17 cellular contexts compared by ENCODE assay signal in the genomic region with DNA sequence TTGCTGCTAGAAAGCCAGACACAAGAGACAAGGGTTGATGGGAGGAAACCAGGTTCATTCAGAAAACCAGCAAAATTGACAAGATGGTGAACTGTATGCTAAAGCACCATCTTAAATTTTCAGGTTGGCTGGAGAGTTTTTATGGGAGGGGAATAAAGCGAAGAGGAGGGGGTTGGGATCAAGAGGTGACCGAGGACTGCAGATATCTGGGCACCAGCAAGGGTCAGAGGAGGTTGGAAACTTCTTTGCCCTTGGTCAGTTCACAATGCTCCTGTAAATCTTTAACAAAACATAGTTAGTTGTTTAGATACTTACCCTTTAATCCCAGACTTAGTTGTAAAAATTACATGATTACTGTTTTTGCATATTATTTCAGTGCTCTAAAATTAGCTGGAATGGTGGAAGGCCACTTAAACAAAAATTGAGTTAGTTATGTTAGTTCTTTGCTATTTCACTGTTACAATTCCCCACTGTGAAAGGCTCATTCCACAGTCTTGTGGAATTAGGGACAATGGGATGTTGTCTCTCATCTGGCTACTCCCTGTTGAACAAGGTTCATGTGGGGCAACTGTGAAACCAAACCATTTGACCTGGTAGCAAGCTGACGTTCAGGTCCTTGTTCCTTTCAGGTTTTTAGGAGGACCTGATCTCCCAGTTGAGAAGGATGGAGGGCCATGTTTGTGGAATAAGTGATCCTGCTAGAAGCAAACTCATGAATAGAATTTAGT. TPM values are rescaled to one million over a fixed set of nuclear protein-coding genes. Genes with fewer than 3 reads are reported as not detected.
DNase-seq lines count a peak whose midpoint lies in the region; ATAC-seq and TF ChIP-seq lines count a peak whose summit lies in the region.
"Had no signal": no experiment of that assay in that cellular context is flagged by ENCODE, and none has a peak within 500 bp of the region (broad histone marks: within the 10 kb centered on the region; RNA-seq: fewer than 3 reads in every experiment).

No MANE protein-coding gene starts in this region.

- in situ Hi-C loops in SK-MEL-5 (cut with HindIII; ENCODE audit: low pct_unique_long_range_greater_than_20kb, low sequenced_read_pairs): no loop called here

- H3K27ac Mint-ChIP-seq in nephron progenitor cell: no peak overlapping the region
- H3K27ac Mint-ChIP-seq: CD4-positive, alpha-beta memory T cell had no signal

- H3K9me3 ChIP-seq in esophagus muscularis mucosa: no peaks in the 10 kb centered on the region
- H3K9me3 ChIP-seq in liver (ENCODE audit: control insufficient read depth in 4 of 4, low read length in 3 of 4): no peaks in the 10 kb centered on the region

- WGBS in esophagus muscularis mucosa: 81% methylated on average over 3 of the region's 3 CpGs
- WGBS in liver: 44% methylated on average over 3 of the region's 3 CpGs

- H3K4me1 Mint-ChIP-seq in nephron progenitor cell: no peaks in the 10 kb centered on the region
- H3K4me1 Mint-ChIP-seq: CD4-positive, alpha-beta memory T cell had no signal

- ATAC-seq in HG02610 (IDR thresholded peaks at IDR 0.05; ENCODE audit: unreplicated experiment): no peak

- TF ChIP-seq POLR2A in esophagus muscularis mucosa (IDR thresholded peaks at IDR 0.05; ENCODE audit: low read depth): no peak

- DNase-seq in SK-MEL-5 (ENCODE audit: low read depth, low spot score) (peak; percentile 30), esophagus muscularis mucosa (ENCODE audit: extremely low spot score) (peak; percentile 37), dedifferentiated amniotic fluid mesenchymal stem cell (ENCODE audit: extremely low spot score) (no peak), nephron progenitor cell (no peak)
- DNase-seq: C1 segment of cervical spinal cord; Calu3; CD4-positive, alpha-beta memory T cell; COR-L47; DMS53; DMS79 treated with DMSO at 0.1 percent for 48 hours; GF-D8; GOT3; H7; HCEC 1CT had no signal

- H3K36me3 ChIP-seq in esophagus muscularis mucosa (no peaks in the 10 kb centered on the region), liver (ENCODE audit: control insufficient read depth in 4 of 4, insufficient read depth in 3 of 4, low read depth in 1 of 4, low read length in 3 of 4) (no peaks in the 10 kb centered on the region)

- H3K4me3 ChIP-seq in esophagus muscularis mucosa (no peak overlapping the region), liver (ENCODE audit: low read depth in 1 of 3, low read length in 3 of 3) (no peak overlapping the region)

- H3K9me3 Mint-ChIP-seq in nephron progenitor cell: peaks cover 4% of the 10 kb centered on the region

- intact Hi-C loops in esophagus muscularis mucosa (cut with DNase I): no loop called here

- no peak for TF ChIP-seq EP300 in esophagus muscularis mucosa (IDR thresholded peaks at IDR 0.05)

- H3K4me1 ChIP-seq in esophagus muscularis mucosa: no peaks in the 10 kb centered on the region
- no peaks in the 10 kb centered on the region for H3K4me1 ChIP-seq in liver (ENCODE audit: control insufficient read depth in 4 of 4, insufficient read depth in 4 of 4, low read length in 3 of 4)

- no peak overlapping the region for H3K27ac ChIP-seq in esophagus muscularis mucosa (replicated peaks in 1 of 4)
- no peak overlapping the region for H3K27ac ChIP-seq in liver (ENCODE audit: low read depth in 1 of 2, low read length in 2 of 2)

- no peak for TF ChIP-seq RAD21 in liver (IDR thresholded peaks at IDR 0.05)

- H3K9ac ChIP-seq in liver (ENCODE audit: low read depth in 1 of 2, low read length in 2 of 2): no peak overlapping the region

- no peak for TF ChIP-seq CTCF in esophagus muscularis mucosa (IDR thresholded peaks at IDR 0.05)
- no peak for TF ChIP-seq CTCF in liver (IDR thresholded peaks at IDR 0.05; ENCODE audit: low read depth, low read length, missing input control)
- TF ChIP-seq CTCF in nephron progenitor cell (IDR thresholded peaks at IDR 0.05): no peak

- peaks cover 5% of the 10 kb centered on the region for H3K27me3 Mint-ChIP-seq in nephron progenitor cell (ENCODE audit: low read depth, poor library complexity)

- H3K36me3 Mint-ChIP-seq in nephron progenitor cell (ENCODE audit: low read depth): no peaks in the 10 kb centered on the region
- H3K36me3 Mint-ChIP-seq: CD4-positive, alpha-beta memory T cell had no signal

- H3K27me3 ChIP-seq in esophagus muscularis mucosa (peaks cover 0 to 9% (median 0%) of the 10 kb centered on the region in 4 donors), liver (ENCODE audit: control insufficient read depth in 4 of 4, insufficient read depth in 4 of 4, low read length in 3 of 4) (no peaks in the 10 kb centered on the region)

- H3K4me3 Mint-ChIP-seq in nephron progenitor cell: no peak overlapping the region

TF ChIP-seq in liver, 16 proteins besides CTCF, POLR2A, EP300 and RAD21:
- TF ChIP-seq ATF3 (IDR thresholded peaks at IDR 0.05) (no peak), MAX (IDR thresholded peaks at IDR 0.05) (no peak), HNF4G (IDR thresholded peaks at IDR 0.05) (no peak), FOXA2 (IDR thresholded peaks at IDR 0.05) (no peak), RXRA (IDR thresholded peaks at IDR 0.05) (peak in 1 of 2 donors; percentile 38), EGR1 (IDR thresholded peaks at IDR 0.05; ENCODE audit: low read depth in 2 of 2) (no peak), GABPA (IDR thresholded peaks at IDR 0.05 in 1 of 2, conservative IDR thresholded peaks at IDR 0.05 in 1 of 2) (no peak), NR2F2 (IDR thresholded peaks at IDR 0.05) (no peak), YY1 (IDR thresholded peaks at IDR 0.05) (no peak), HNF4A (conservative IDR thresholded peaks at IDR 0.05) (peak; percentile 10 to 54), JUND (IDR thresholded peaks at IDR 0.05) (no peak), SP1 (IDR thresholded peaks at IDR 0.05) (no peak), ZBTB33 (IDR thresholded peaks at IDR 0.05) (no peak), FOXA1 (IDR thresholded peaks at IDR 0.05) (no peak), TAF1 (conservative IDR thresholded peaks at IDR 0.05) (no peak)
- TF ChIP-seq, protein P1, sequence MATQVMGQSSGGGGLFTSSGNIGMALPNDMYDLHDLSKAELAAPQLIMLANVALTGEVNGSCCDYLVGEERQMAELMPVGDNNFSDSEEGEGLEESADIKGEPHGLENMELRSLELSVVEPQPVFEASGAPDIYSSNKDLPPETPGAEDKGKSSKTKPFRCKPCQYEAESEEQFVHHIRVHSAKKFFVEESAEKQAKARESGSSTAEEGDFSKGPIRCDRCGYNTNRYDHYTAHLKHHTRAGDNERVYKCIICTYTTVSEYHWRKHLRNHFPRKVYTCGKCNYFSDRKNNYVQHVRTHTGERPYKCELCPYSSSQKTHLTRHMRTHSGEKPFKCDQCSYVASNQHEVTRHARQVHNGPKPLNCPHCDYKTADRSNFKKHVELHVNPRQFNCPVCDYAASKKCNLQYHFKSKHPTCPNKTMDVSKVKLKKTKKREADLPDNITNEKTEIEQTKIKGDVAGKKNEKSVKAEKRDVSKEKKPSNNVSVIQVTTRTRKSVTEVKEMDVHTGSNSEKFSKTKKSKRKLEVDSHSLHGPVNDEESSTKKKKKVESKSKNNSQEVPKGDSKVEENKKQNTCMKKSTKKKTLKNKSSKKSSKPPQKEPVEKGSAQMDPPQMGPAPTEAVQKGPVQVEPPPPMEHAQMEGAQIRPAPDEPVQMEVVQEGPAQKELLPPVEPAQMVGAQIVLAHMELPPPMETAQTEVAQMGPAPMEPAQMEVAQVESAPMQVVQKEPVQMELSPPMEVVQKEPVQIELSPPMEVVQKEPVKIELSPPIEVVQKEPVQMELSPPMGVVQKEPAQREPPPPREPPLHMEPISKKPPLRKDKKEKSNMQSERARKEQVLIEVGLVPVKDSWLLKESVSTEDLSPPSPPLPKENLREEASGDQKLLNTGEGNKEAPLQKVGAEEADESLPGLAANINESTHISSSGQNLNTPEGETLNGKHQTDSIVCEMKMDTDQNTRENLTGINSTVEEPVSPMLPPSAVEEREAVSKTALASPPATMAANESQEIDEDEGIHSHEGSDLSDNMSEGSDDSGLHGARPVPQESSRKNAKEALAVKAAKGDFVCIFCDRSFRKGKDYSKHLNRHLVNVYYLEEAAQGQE (IDR thresholded peaks at IDR 0.05): no peak

RNA-seq across cellular contexts. Expression of gene QSER1, which starts 30.6 kb away (rescaled TPM):
- total RNA-seq in SK-MEL-5 (2014; rRNA removed; shearing (Covaris generic)): 21.7 and 24.1 TPM in 2 replicates
- polyA plus RNA-seq in SK-MEL-5 (2015; cell fraction: cytosol; rRNA removed): 12.2 and 19.2 TPM in 2 replicates
- polyA plus RNA-seq in SK-MEL-5 (2015; cell fraction: nucleus; rRNA removed): 28.2 and 33.5 TPM in 2 replicates
- 10 to 100 TPM; 18.9 to 23.7 (median 21.9) TPM for total RNA-seq in esophagus muscularis mucosa
- total RNA-seq in liver: 10 to 100 TPM; 11.9 to 12.6 TPM
- 1 to 10 TPM; 2.4 TPM for polyA plus RNA-seq in liver

RNA-seq across cellular contexts. Expression of gene PRRG4, which starts 32.3 kb away (rescaled TPM):
- 0.18 and 0.29 TPM in 2 replicates for total RNA-seq in SK-MEL-5 (2014; rRNA removed; shearing (Covaris generic))
- polyA plus RNA-seq in SK-MEL-5 (2015; cell fraction: cytosol; rRNA removed): 0.58 and 0.76 TPM in 2 replicates
- not detected in 2 replicates for polyA plus RNA-seq in SK-MEL-5 (2015; cell fraction: nucleus; rRNA removed)
- total RNA-seq in esophagus muscularis mucosa (1 to 10 TPM; 1.7 to 2.8 (median 2.2) TPM), liver (10 to 100 TPM in 1 of 2 donors, 1 to 10 TPM in 1; 6.2 to 12.0 TPM)
- 1 to 10 TPM; 3.4 to 5.7 TPM for polyA plus RNA-seq in liver
- total RNA-seq: CD4-positive, alpha-beta memory T cell had no signal
- polyA plus RNA-seq: BJ; CD4-positive, alpha-beta memory T cell had no signal

Comparison
In these comparisons a context has a peak if more than half of its experiments do, and no peak if none do; other contexts are left out.
1. DNase-seq: peak in SK-MEL-5 (single experiment) and esophagus muscularis mucosa (single experiment); none in dedifferentiated amniotic fluid mesenchymal stem cell (single experiment) and nephron progenitor cell (single experiment).